Comparison of ENCODE assay signal across 8 cellular contexts in the genomic region with DNA sequence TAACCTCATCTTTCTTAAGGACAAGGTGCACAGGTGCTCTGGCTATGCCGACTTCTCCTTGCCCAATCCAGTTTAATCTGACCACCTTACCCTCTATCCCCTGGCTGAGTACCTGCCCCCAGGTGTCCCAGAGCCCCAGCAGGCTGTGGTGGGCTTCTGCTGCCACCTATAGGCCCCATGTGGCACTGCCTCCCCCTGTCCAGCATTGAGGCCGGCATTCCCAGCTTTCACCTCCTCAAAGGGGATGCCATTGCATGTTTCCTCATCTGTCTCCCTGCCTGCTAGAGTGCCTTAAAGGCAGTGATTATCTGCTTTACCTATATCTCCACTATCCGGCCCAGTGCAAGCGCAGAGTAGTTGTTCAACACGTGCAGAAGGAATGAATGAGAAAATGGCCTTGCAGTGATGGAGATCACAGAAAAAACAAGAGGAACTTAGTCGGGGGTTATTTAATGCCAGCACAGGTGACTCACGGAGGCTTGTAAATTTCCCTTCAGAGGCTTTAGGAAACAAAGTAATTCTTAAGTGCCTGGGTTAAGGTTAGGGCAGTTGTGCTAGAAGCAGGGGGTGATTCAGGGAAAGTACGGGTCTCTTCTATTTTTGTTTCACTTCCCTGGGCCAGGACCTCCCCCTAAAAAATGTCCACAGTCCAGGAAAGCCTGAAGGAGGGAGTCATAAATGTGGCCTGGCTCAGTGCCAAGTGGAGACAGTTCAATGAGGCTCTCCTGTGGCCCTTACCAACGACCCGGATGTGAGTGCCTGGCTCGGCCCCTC.
DNase-seq lines count a peak whose midpoint lies in the region; TF ChIP-seq lines count a peak whose summit lies in the region.

No MANE protein-coding gene starts in this region.

- TF ChIP-seq EP300 in tibial nerve (IDR thresholded peaks at IDR 0.05), result no peak

- in situ Hi-C loops in ACHN (cut with HindIII; ENCODE audit: low pct_ligation_motif_present, low pct_unique_long_range_greater_than_20kb, low sequenced_read_pairs), result loop anchor here (25.0 kb wide), 1 partner anchor 333 kb away; no protein-coding TSS in a partner anchor

- H3K4me1 ChIP-seq in liver (ENCODE audit: control insufficient read depth in 4 of 4, insufficient read depth in 4 of 4, low read length in 3 of 4) (no peaks in the 10 kb centered on the region), tibial nerve (peaks cover 0 to 10% (median 0%) of the 10 kb centered on the region in 4 donors)

- no peak for TF ChIP-seq POLR2A in tibial nerve (IDR thresholded peaks at IDR 0.05)

- CTCF ChIA-PET in RWPE1 (lab: Yijun Ruan, JAX), result interaction anchor here (0.5 to 1.3 kb wide), 17 partner anchors 17 to 845 kb away, joined by 3 to 18 read pairs (median 4); no protein-coding TSS in a partner anchor

- H3K27ac ChIP-seq in RWPE1, result peak overlapping the region; percentile 77
- H3K27ac ChIP-seq in liver (ENCODE audit: low read depth in 1 of 2, low read length in 2 of 2), result no peak overlapping the region
- H3K27ac ChIP-seq in tibial nerve, result no peak overlapping the region

- peak; percentile 99 for TF ChIP-seq CTCF in GM12864 (IDR thresholded peaks at IDR 0.05; ENCODE audit: low read depth, low read length, missing control alignments)
- peak; percentile 86 for TF ChIP-seq CTCF in RWPE1 (conservative IDR thresholded peaks at IDR 0.05; ENCODE audit: low read depth)
- TF ChIP-seq CTCF in liver (IDR thresholded peaks at IDR 0.05; ENCODE audit: low read depth, low read length, missing input control), result peak; percentile 91
- peak; percentile 62 to 87 (median 80) for TF ChIP-seq CTCF in tibial nerve (IDR thresholded peaks at IDR 0.05)

- WGBS in liver, result 34% methylated on average over 11 of the region's 11 CpGs
- WGBS in tibial nerve, 2 donors, result 42% methylated on average over 11 of the region's 11 CpGs

- TF ChIP-seq RAD21 in liver (IDR thresholded peaks at IDR 0.05), result peak; percentile 92 to 94

- DNase-seq in ACHN (peak; percentile 85), GM12864 (ENCODE audit: low read depth) (no peak), HT-29 (ENCODE audit: low spot score) (peak; percentile 89), RWPE1 (ENCODE audit: low spot score) (peak; percentile 67), cerebellar cortex (ENCODE audit: low spot score) (peak; percentile 8), tibial nerve (ENCODE audit: low spot score in 2 of 2) (peak in 1 of 2 donors; percentile 40), SIG-M5 (lab: John Stamatoyannopoulos, UW) (no peak)

- H3K9me3 ChIP-seq in liver (ENCODE audit: control insufficient read depth in 4 of 4, low read length in 3 of 4), result no peaks in the 10 kb centered on the region
- no peaks in the 10 kb centered on the region for H3K9me3 ChIP-seq in tibial nerve

- no peak overlapping the region for H3K9ac ChIP-seq in liver (ENCODE audit: low read depth in 1 of 2, low read length in 2 of 2)

- H3K36me3 ChIP-seq in liver (ENCODE audit: control insufficient read depth in 4 of 4, insufficient read depth in 3 of 4, low read depth in 1 of 4, low read length in 3 of 4) (no peaks in the 10 kb centered on the region), tibial nerve (no peaks in the 10 kb centered on the region)

- H3K4me3 ChIP-seq in GM12864 (ENCODE audit: low read depth, low read length), result no peak overlapping the region
- H3K4me3 ChIP-seq in liver (ENCODE audit: low read depth in 1 of 3, low read length in 3 of 3), result no peak overlapping the region
- H3K4me3 ChIP-seq in tibial nerve, result no peak overlapping the region

- H3K27me3 ChIP-seq in liver (ENCODE audit: control insufficient read depth in 4 of 4, insufficient read depth in 4 of 4, low read length in 3 of 4), result peaks cover 0 to 6% (median 0%) of the 10 kb centered on the region in 4 donors
- no peaks in the 10 kb centered on the region for H3K27me3 ChIP-seq in tibial nerve

- POLR2A ChIA-PET in RWPE1 (lab: Yijun Ruan, JAX; ENCODE audit: low non-redundant PET), result no interaction called here

TF ChIP-seq in liver, 16 proteins besides CTCF, POLR2A, EP300 and RAD21:
- no peak for TF ChIP-seq YY1 (IDR thresholded peaks at IDR 0.05)
- no peak for TF ChIP-seq RXRA (IDR thresholded peaks at IDR 0.05)
- no peak for TF ChIP-seq NR2F2 (IDR thresholded peaks at IDR 0.05)
- TF ChIP-seq TAF1 (conservative IDR thresholded peaks at IDR 0.05), result no peak
- no peak for TF ChIP-seq FOXA2 (IDR thresholded peaks at IDR 0.05)
TF ChIP-seq in liver: peak in this region for 0.

Comparison
In these comparisons a context has a peak if more than half of its experiments do, and no peak if none do; other contexts are left out.
1. DNase-seq: peak in ACHN (single experiment), HT-29 (single experiment), RWPE1 (single experiment) and cerebellar cortex (single experiment); none in GM12864 (single experiment) and SIG-M5 (single experiment).
2. Peak in every context shown above with its lines, with median percentiles within 50 percentile points of each other: CTCF ChIP-seq.